In genomic region chr17:41521574-41522261, GRCh38 we compare ENCODE assay signal across 1 cellular context.
TF ChIP-seq lines count a peak whose summit lies in the region.

No MANE protein-coding gene starts in this region.

TF ChIP-seq in H1, 55 proteins besides CTCF, POLR2A, EP300 and RAD21:
- TF ChIP-seq MAX (IDR thresholded peaks at IDR 0.05) (no peak), BACH1 (IDR thresholded peaks at IDR 0.05; ENCODE audit: low read length) (no peak), KDM1A (IDR thresholded peaks at IDR 0.05; ENCODE audit: borderline replicate concordance, low read length) (peak; percentile 83; the same call in 1 of the 2 replicates), TAF1 (IDR thresholded peaks at IDR 0.05; ENCODE audit: low read depth, low read length) (no peak), TEAD4 (IDR thresholded peaks at IDR 0.05; ENCODE audit: low read depth, low read length) (peak; percentile 90), RXRA (IDR thresholded peaks at IDR 0.05; ENCODE audit: insufficient read depth, low read depth, low read length) (no peak), SP1 (IDR thresholded peaks at IDR 0.05; ENCODE audit: low read depth, low read length) (no peak), ATF2 (IDR thresholded peaks at IDR 0.05; ENCODE audit: low read length) (no peak), CBX8 (IDR thresholded peaks at IDR 0.05; ENCODE audit: borderline replicate concordance, low read depth, low read length) (no peak), RFX5 (IDR thresholded peaks at IDR 0.05; ENCODE audit: borderline replicate concordance, low read depth, low read length) (no peak), KDM5A (IDR thresholded peaks at IDR 0.05; ENCODE audit: low read length) (no peak), BCL11A (IDR thresholded peaks at IDR 0.05; ENCODE audit: low read depth in 2 of 2, low read length in 2 of 2) (no peak), SIN3A (conservative IDR thresholded peaks at IDR 0.05 in 1 of 2, IDR thresholded peaks at IDR 0.05 in 1 of 2; ENCODE audit: low read depth in 1 of 2, low read length in 2 of 2) (peak in 1 of 2 experiments; percentile 51; a peak in 1 of 4 replicates), EZH2 (IDR thresholded peaks at IDR 0.05; ENCODE audit: low read depth, low read length, severe bottlenecking) (no peak)
